Comparison of ENCODE assay signal across 1 cellular context in the genomic region with DNA sequence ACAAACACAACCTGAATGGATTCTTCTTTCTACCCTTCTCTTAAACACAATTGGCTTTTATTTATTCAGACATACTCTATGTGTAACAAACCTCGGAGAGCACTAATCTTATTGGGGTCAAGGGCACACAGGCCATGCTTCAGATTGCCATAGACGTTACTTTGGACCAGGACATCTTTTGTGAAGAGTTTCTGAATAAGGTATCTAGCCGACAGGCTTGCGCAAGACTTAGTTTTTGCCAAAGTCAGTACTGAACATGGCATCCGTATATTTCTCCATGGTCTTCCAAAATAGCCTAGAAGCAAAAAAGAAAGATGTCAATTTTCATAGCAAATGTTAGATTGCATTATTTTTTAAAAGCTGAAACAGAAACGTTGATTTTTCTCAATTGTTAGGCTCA.
A peak's percentile ranks its signal among the peaks of the same experiment; 100 is the strongest.
TF ChIP-seq lines count a peak whose summit lies in the region.

No MANE protein-coding gene starts in this region.

TF ChIP-seq in K562, 482 proteins besides CTCF, POLR2A, EP300 and RAD21 (continued from another document):
- TF ChIP-seq CEBPG (CRISPR knock-in tag; IDR thresholded peaks at IDR 0.05) = no peak
- TF ChIP-seq CEBPG (tag; conservative IDR thresholded peaks at IDR 0.05 in 1 of 2, IDR thresholded peaks at IDR 0.05 in 1 of 2) = 0 out of 4 replicates have a peak, but pooled peaks of 1 of the 2 experiments have one; percentile 49
